In the genomic region with DNA sequence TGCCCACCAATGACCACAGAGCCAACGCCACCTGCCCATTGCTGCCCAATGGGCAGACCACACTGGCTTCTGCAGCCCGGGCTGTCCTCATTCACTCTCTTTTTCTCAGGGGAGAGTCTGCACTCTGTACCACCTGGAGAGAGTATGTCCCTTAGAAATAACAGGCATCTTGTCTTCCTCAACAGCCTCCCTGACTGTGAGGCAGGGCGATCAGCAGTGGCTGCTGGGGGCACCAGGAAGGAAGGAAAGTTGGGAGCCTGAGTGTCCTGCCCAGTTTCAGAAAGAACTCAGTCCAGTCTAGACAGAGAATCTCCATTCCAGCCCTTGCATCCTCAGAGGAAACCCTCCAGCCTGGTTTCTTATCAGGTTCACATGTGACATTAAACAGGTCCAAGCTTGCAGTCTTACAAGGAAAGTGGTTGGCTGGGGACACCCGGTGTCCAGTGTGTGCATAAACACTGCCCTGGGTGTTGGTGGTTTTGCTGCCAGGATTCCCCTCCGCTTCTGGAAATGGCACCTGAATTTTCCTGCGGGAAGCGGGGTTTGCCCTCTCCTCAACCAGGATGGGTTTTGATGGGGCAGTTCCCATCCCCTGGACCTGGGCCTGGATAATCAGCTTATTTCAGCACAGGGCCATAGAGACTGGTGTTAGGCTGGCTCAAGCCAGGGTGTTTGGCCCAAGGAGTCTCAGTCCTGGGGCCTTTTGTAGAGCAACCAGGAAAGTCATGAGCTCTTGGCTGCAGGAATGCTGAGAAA, we compare ENCODE assay signal across 9 cellular contexts. TPM values are rescaled to one million over a fixed set of nuclear protein-coding genes. Genes with fewer than 3 reads are reported as not detected.
DNase-seq lines count a peak whose midpoint lies in the region; ATAC-seq and TF ChIP-seq lines count a peak whose summit lies in the region.
"Had no signal": no experiment of that assay in that cellular context is flagged by ENCODE, and none has a peak within 500 bp of the region (broad histone marks: within the 10 kb centered on the region; RNA-seq: fewer than 3 reads in every experiment).

No MANE protein-coding gene starts in this region.

- peaks cover 6% of the 10 kb centered on the region for H3K27me3 Mint-ChIP-seq in activated T-cell treated with anti-CD3 and anti-CD28 coated beads, Interleukin-2, amount 50 U/mL, for 24 hours

- H3K36me3 ChIP-seq in body of pancreas (replicated peaks in 1 of 2; ENCODE audit: insufficient read depth in 1 of 2, low read depth in 2 of 2), result no peaks in the 10 kb centered on the region

- no peaks in the 10 kb centered on the region for H3K9me3 Mint-ChIP-seq in activated T-cell treated with anti-CD3 and anti-CD28 coated beads, Interleukin-2, amount 50 U/mL, for 24 hours

- H3K27ac ChIP-seq in body of pancreas, result no peak overlapping the region
- H3K27ac ChIP-seq: KMS-11 had no signal

- intact Hi-C loops in body of pancreas (cut with DNase I), result no loop called here

- H3K27me3 ChIP-seq in body of pancreas, result no peaks in the 10 kb centered on the region

- WGBS in body of pancreas, 2 donors, result 44 to 58% methylated on average over 3 to 7 of the region's 7 CpGs

- TF ChIP-seq CTCF in body of pancreas (IDR thresholded peaks at IDR 0.05), result peak; percentile 20 to 80 (median 67)

- H3K36me3 Mint-ChIP-seq in activated T-cell treated with anti-CD3 and anti-CD28 coated beads, Interleukin-2, amount 50 U/mL, for 24 hours (ENCODE audit: low read depth), result no peaks in the 10 kb centered on the region

- no peak for TF ChIP-seq POLR2A in body of pancreas (IDR thresholded peaks at IDR 0.05)

- no peaks in the 10 kb centered on the region for H3K4me1 Mint-ChIP-seq in activated T-cell treated with anti-CD3 and anti-CD28 coated beads, Interleukin-2, amount 50 U/mL, for 24 hours (ENCODE audit: low read depth)

- ATAC-seq in body of pancreas, result peak; percentile 91
- no peak for ATAC-seq in GM21367 (IDR thresholded peaks at IDR 0.05; ENCODE audit: unreplicated experiment)

- peak; percentile 80 for DNase-seq in EH (ENCODE audit: low read depth)
- peak; percentile 13 for DNase-seq in HPDE6-E6E7 (ENCODE audit: extremely low spot score)
- DNase-seq in body of pancreas, result peak; percentile 49 to 74 (median 64)
- peak; percentile 61 for DNase-seq in iPS-NIHi7 (ENCODE audit: extremely low spot score)
- peak; percentile 54 for DNase-seq in stromal cell of bone marrow (ENCODE audit: low read depth)
- DNase-seq in activated T-cell treated with anti-CD3 and anti-CD28 coated beads, Interleukin-2, amount 50 U/mL, for 24 hours, result no peak
- no peak for DNase-seq in NCI-H1436 (lab: John Stamatoyannopoulos, UW)

- peaks cover 4% of the 10 kb centered on the region for H3K4me1 ChIP-seq in body of pancreas

- no peak overlapping the region for H3K27ac Mint-ChIP-seq in activated T-cell treated with anti-CD3 and anti-CD28 coated beads, Interleukin-2, amount 50 U/mL, for 24 hours

- H3K4me3 Mint-ChIP-seq in activated T-cell treated with anti-CD3 and anti-CD28 coated beads, Interleukin-2, amount 50 U/mL, for 24 hours, result no peak overlapping the region

- H3K9me3 ChIP-seq in body of pancreas, result no peaks in the 10 kb centered on the region

- H3K4me3 ChIP-seq in body of pancreas, result no peak overlapping the region

RNA-seq across cellular contexts. Expression of gene SSUH2, which starts 37.1 kb away (rescaled TPM):
- total RNA-seq in body of pancreas, result under 1 TPM; 0.26 to 0.33 TPM

Comparison
In these comparisons a context has a peak if more than half of its experiments do, and no peak if none do; other contexts are left out.
1. DNase-seq: peak in EH (single experiment), HPDE6-E6E7 (single experiment), body of pancreas (4 of 4), iPS-NIHi7 (single experiment) and stromal cell of bone marrow (single experiment); none in activated T-cell treated with anti-CD3 and anti-CD28 coated beads, Interleukin-2, amount 50 U/mL, for 24 hours (single experiment) and NCI-H1436 (single experiment).